In the genomic region with DNA sequence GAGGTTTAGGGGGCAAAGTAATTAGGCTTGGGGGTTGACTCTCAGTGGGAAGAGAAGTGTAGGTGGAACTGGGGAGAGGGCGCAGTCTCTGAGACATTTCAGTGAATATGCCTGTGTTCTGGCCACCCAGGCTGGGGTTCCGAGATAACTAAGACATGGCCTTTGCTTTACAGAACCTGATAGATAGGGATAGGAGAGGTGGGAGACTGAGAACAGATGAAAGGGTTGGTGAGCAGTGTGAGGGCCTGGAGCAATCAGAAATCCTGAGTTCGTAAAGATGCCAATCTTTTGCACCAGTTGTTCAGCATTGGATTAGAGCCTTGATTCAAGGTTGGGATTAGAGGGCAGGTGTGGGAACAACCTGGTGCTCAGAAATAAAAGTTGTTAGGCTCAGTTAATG, we compare ENCODE assay signal across 1 cellular context.
A peak's percentile ranks its signal among the peaks of the same experiment; 100 is the strongest.
TF ChIP-seq lines count a peak whose summit lies in the region.

No MANE protein-coding gene starts in this region.

TF ChIP-seq in K562, 482 proteins besides CTCF, POLR2A, EP300 and RAD21:
- TF ChIP-seq ILK (tag; IDR thresholded peaks at IDR 0.05; ENCODE audit: borderline replicate concordance, low read depth) = no peak
- no peak for TF ChIP-seq PHF20 (IDR thresholded peaks at IDR 0.05; ENCODE audit: partially characterized antibody)
- TF ChIP-seq BDP1 (IDR thresholded peaks at IDR 0.05; ENCODE audit: insufficient read depth, insufficient read length) = no peak
- TF ChIP-seq POLR3A (IDR thresholded peaks at IDR 0.05; ENCODE audit: borderline replicate concordance, extremely low read depth, insufficient read depth, insufficient read length) = no peak
- TF ChIP-seq, protein P1, sequence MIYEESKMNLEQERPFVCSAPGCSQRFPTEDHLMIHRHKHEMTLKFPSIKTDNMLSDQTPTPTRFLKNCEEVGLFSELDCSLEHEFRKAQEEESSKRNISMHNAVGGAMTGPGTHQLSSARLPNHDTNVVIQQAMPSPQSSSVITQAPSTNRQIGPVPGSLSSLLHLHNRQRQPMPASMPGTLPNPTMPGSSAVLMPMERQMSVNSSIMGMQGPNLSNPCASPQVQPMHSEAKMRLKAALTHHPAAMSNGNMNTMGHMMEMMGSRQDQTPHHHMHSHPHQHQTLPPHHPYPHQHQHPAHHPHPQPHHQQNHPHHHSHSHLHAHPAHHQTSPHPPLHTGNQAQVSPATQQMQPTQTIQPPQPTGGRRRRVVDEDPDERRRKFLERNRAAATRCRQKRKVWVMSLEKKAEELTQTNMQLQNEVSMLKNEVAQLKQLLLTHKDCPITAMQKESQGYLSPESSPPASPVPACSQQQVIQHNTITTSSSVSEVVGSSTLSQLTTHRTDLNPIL (CRISPR knock-in tag; IDR thresholded peaks at IDR 0.05) = no peak
- no peak for TF ChIP-seq BHLHE40 (IDR thresholded peaks at IDR 0.05; ENCODE audit: low read length)
- no peak for TF ChIP-seq ZNF354B (CRISPR knock-in tag; IDR thresholded peaks at IDR 0.05)
- no peak for TF ChIP-seq FUS (optimal IDR thresholded peaks at IDR 0.05; ENCODE audit: low read depth, low read length)
- peak; percentile 56 for TF ChIP-seq CBFA2T3 (IDR thresholded peaks at IDR 0.05)
- TF ChIP-seq ELF1 (tag; IDR thresholded peaks at IDR 0.05) = no peak
- no peak for TF ChIP-seq PHF21A (IDR thresholded peaks at IDR 0.05; ENCODE audit: borderline replicate concordance, low read depth)
- TF ChIP-seq, protein P2, sequence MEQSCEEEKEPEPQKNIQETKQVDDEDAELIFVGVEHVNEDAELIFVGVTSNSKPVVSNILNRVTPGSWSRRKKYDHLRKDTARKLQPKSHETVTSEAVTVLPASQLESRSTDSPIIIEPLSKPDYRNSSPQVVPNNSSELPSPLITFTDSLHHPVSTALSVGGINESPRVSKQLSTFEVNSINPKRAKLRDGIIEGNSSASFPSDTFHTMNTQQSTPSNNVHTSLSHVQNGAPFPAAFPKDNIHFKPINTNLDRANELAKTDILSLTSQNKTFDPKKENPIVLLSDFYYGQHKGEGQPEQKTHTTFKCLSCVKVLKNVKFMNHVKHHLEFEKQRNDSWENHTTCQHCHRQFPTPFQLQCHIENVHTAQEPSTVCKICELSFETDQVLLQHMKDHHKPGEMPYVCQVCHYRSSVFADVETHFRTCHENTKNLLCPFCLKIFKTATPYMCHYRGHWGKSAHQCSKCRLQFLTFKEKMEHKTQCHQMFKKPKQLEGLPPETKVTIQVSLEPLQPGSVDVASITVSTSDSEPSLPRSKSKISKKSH (CRISPR knock-in tag; IDR thresholded peaks at IDR 0.05) = no peak
- TF ChIP-seq NCOR1 (IDR thresholded peaks at IDR 0.05) = 0 out of 2 replicates have a peak, but pooled peaks have one; percentile 9
- TF ChIP-seq, protein P3, sequence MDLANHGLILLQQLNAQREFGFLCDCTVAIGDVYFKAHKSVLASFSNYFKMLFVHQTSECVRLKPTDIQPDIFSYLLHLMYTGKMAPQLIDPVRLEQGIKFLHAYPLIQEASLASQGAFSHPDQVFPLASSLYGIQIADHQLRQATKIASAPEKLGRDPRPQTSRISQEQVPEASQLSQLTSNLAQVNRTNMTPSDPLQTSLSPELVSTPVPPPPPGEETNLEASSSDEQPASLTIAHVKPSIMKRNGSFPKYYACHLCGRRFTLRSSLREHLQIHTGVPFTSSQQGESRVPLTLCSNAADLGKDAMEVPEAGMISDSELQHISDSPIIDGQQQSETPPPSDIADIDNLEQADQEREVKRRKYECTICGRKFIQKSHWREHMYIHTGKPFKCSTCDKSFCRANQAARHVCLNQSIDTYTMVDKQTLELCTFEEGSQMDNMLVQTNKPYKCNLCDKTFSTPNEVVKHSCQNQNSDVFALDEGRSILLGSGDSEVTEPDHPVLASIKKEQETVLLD (IDR thresholded peaks at IDR 0.05) = no peak
- no peak for TF ChIP-seq ZNF197 (CRISPR knock-in tag; IDR thresholded peaks at IDR 0.05; ENCODE audit: low read depth)
- peak; percentile 34; the same call in 1 of the 2 replicates for TF ChIP-seq TAL1 (IDR thresholded peaks at IDR 0.05)
- TF ChIP-seq ZFPM2 (CRISPR knock-in tag; IDR thresholded peaks at IDR 0.05) = no peak
- TF ChIP-seq FOXK2 (conservative IDR thresholded peaks at IDR 0.05 in 1 of 2, IDR thresholded peaks at IDR 0.05 in 1 of 2; ENCODE audit: low read depth in 2 of 2) = no peak
